In the genomic region with DNA sequence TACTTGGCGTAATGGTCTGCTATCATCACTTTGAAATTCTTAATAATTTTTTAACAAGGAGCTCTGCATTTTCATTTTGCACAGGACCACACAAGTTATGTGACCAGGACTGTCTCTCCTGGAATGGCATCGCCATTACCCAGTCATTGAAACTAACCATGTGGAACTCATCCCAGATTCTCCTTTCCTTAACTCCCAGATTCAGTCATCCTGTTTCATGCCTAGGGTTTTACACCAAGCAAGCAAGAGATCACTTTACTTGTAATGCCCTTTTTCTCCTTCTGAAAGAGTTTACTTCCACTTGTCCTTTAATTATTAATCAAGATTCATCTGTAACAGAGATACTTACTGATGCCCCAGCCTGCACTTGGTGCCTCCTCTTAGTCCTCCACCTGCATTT, we compare ENCODE assay signal across 18 cellular contexts.
"Had no signal": no experiment of that assay in that cellular context is flagged by ENCODE, and none has a peak within 500 bp of the region (broad histone marks: within the 10 kb centered on the region; RNA-seq: fewer than 3 reads in every experiment).

No MANE protein-coding gene starts in this region.

- H3K27ac Mint-ChIP-seq: effector memory CD8-positive, alpha-beta T cell; immature natural killer cell; naive B cell; stimulated activated memory B cell treated with anti-CD40 and anti-IgM and Interleukin-4, amounts not matched to agents 10 μg/mL and 1 μg/mL and 100 μg/mL, for 72 hours; stimulated activated naive CD8-positive, alpha-beta T cell treated with anti-CD3 and anti-CD28 coated beads, Interleukin-15, Interleukin-2, amounts not matched to agents 100 ng/mL and 50 ng/mL, for 24 hours had no signal

- H3K36me3 Mint-ChIP-seq: immature natural killer cell; stimulated activated memory B cell treated with anti-CD40 and anti-IgM and Interleukin-4, amounts not matched to agents 10 μg/mL and 1 μg/mL and 100 μg/mL, for 72 hours had no signal

- H3K36me3 ChIP-seq: esophagus squamous epithelium, gastroesophageal sphincter, tibial artery, upper lobe of left lung, uterus had no signal

- ATAC-seq: effector memory CD8-positive, alpha-beta T cell; gastroesophageal sphincter; left colon; right cardiac atrium; stimulated activated memory B cell treated with anti-CD40 and anti-IgM and Interleukin-4, amounts not matched to agents 10 μg/mL and 1 μg/mL and 100 μg/mL, for 72 hours had no signal

- H3K27me3 Mint-ChIP-seq: effector memory CD8-positive, alpha-beta T cell; stimulated activated memory B cell treated with anti-CD40 and anti-IgM and Interleukin-4, amounts not matched to agents 10 μg/mL and 1 μg/mL and 100 μg/mL, for 72 hours had no signal

- H3K4me1 ChIP-seq: esophagus squamous epithelium, gastroesophageal sphincter, tibial artery, uterus had no signal

- H3K27me3 ChIP-seq: esophagus squamous epithelium, gastroesophageal sphincter, tibial artery, upper lobe of left lung, uterus had no signal

- H3K27ac ChIP-seq: epithelial cell of prostate, esophagus squamous epithelium, gastroesophageal sphincter, tibial artery, upper lobe of left lung, uterus had no signal

- H3K4me1 Mint-ChIP-seq: immature natural killer cell had no signal

- H3K4me3 Mint-ChIP-seq: effector memory CD8-positive, alpha-beta T cell; immature natural killer cell; naive B cell; stimulated activated memory B cell treated with anti-CD40 and anti-IgM and Interleukin-4, amounts not matched to agents 10 μg/mL and 1 μg/mL and 100 μg/mL, for 72 hours; stimulated activated naive CD8-positive, alpha-beta T cell treated with anti-CD3 and anti-CD28 coated beads, Interleukin-15, Interleukin-2, amounts not matched to agents 100 ng/mL and 50 ng/mL, for 24 hours had no signal

- DNase-seq: effector memory CD8-positive, alpha-beta T cell; esophagus squamous epithelium; foreskin fibroblast; immature natural killer cell; left colon; naive B cell; right cardiac atrium; stimulated activated CD4-positive, alpha-beta T cell treated with anti-CD3 and anti-CD28 coated beads, Interleukin-15, amount 100 ng/mL, for 24 hours; stimulated activated CD4-positive, alpha-beta T cell treated with anti-CD3 and anti-CD28 coated beads, Interleukin-1b, Interleukin-23, amount 100 ng/mL, for 48 hours; stimulated activated CD4-positive, alpha-beta T cell treated with anti-CD3 and anti-CD28 coated beads, Interleukin-4, amount 100 ng/mL, for 24 hours; tibial artery; upper lobe of left lung; uterus had no signal

- H3K9me3 Mint-ChIP-seq: effector memory CD8-positive, alpha-beta T cell; immature natural killer cell; stimulated activated memory B cell treated with anti-CD40 and anti-IgM and Interleukin-4, amounts not matched to agents 10 μg/mL and 1 μg/mL and 100 μg/mL, for 72 hours had no signal

- FAIRE-seq: keratinocyte had no signal

- H3K4me3 ChIP-seq: esophagus squamous epithelium, gastroesophageal sphincter, tibial artery, upper lobe of left lung, uterus had no signal

- H3K9me3 ChIP-seq: esophagus squamous epithelium, tibial artery, upper lobe of left lung, uterus had no signal
